ENCODE assay signal across 13 cellular contexts in genomic region chr11:9160166-9160565, GRCh38.
DNase-seq lines count a peak whose midpoint lies in the region; ATAC-seq and TF ChIP-seq lines count a peak whose summit lies in the region.
"Had no signal": no experiment of that assay in that cellular context is flagged by ENCODE, and none has a peak within 500 bp of the region (broad histone marks: within the 10 kb centered on the region; RNA-seq: fewer than 3 reads in every experiment).

No MANE protein-coding gene starts in this region.

- peaks cover 14% of the 10 kb centered on the region for H3K4me1 Mint-ChIP-seq in activated T-helper 17 cell treated with anti-CD3 and anti-CD28 coated beads, Interleukin-2, amount 50 U/mL, for 72 hours
- no peaks in the 10 kb centered on the region for H3K4me1 Mint-ChIP-seq in memory B cell
- no peaks in the 10 kb centered on the region for H3K4me1 Mint-ChIP-seq in mesothelial cell of epicardium

- no peak for TF ChIP-seq CTCF in mesothelial cell of epicardium (IDR thresholded peaks at IDR 0.05; ENCODE audit: unreplicated experiment)

- H3K9me3 Mint-ChIP-seq in activated T-helper 17 cell treated with anti-CD3 and anti-CD28 coated beads, Interleukin-2, amount 50 U/mL, for 72 hours: no peaks in the 10 kb centered on the region
- H3K9me3 Mint-ChIP-seq in memory B cell: no peaks in the 10 kb centered on the region
- no peaks in the 10 kb centered on the region for H3K9me3 Mint-ChIP-seq in mesothelial cell of epicardium

- H3K36me3 Mint-ChIP-seq in activated T-helper 17 cell treated with anti-CD3 and anti-CD28 coated beads, Interleukin-2, amount 50 U/mL, for 72 hours (ENCODE audit: low read depth): peaks cover 54% of the 10 kb centered on the region
- H3K36me3 Mint-ChIP-seq in memory B cell (peaks cover 16% of the 10 kb centered on the region), mesothelial cell of epicardium (peaks cover 25% of the 10 kb centered on the region)

- H3K4me3 Mint-ChIP-seq in activated T-helper 17 cell treated with anti-CD3 and anti-CD28 coated beads, Interleukin-2, amount 50 U/mL, for 72 hours: peak overlapping the region; percentile 38
- H3K4me3 Mint-ChIP-seq in memory B cell (no peak overlapping the region), mesothelial cell of epicardium (no peak overlapping the region)

- peak; percentile 73 for ATAC-seq in activated T-helper 17 cell treated with anti-CD3 and anti-CD28 coated beads, Interleukin-2, amount 50 U/mL, for 72 hours (replicated peaks)
- no peak for ATAC-seq in memory B cell (ENCODE audit: low read depth)
- ATAC-seq in HG03342 (IDR thresholded peaks at IDR 0.05; ENCODE audit: unreplicated experiment): no peak
- no peak for ATAC-seq in HG02798 (IDR thresholded peaks at IDR 0.05; ENCODE audit: poor library complexity, unreplicated experiment)
- ATAC-seq: esophagus mucosa, Panc1 had no signal

- H3K27me3 Mint-ChIP-seq in activated T-helper 17 cell treated with anti-CD3 and anti-CD28 coated beads, Interleukin-2, amount 50 U/mL, for 72 hours: no peaks in the 10 kb centered on the region
- no peaks in the 10 kb centered on the region for H3K27me3 Mint-ChIP-seq in memory B cell
- H3K27me3 Mint-ChIP-seq in mesothelial cell of epicardium (ENCODE audit: low read depth): no peaks in the 10 kb centered on the region

- H3K27ac Mint-ChIP-seq in activated T-helper 17 cell treated with anti-CD3 and anti-CD28 coated beads, Interleukin-2, amount 50 U/mL, for 72 hours: peak overlapping the region; percentile 84
- H3K27ac Mint-ChIP-seq in memory B cell: peak overlapping the region; percentile 67
- no peak overlapping the region for H3K27ac Mint-ChIP-seq in mesothelial cell of epicardium

- DNase-seq in AML-193 (lab: John Stamatoyannopoulos, UW) (peak; percentile 20 to 53), Kasumi-1 (lab: John Stamatoyannopoulos, UW) (peak; percentile 30 to 48), memory B cell (ENCODE audit: low spot score in 2 of 2) (no peak), NCI-H187 treated with DMSO at 0.1 percent for 48 hours (lab: John Stamatoyannopoulos, UW) (no peak), mesothelial cell of epicardium (ENCODE audit: low spot score in 2 of 2, unreplicated experiment in 2 of 2) (no peak)
- DNase-seq: C1 segment of cervical spinal cord, pancreas, T1000 had no signal

Comparison
In these comparisons a context has a peak if more than half of its experiments do, and no peak if none do; other contexts are left out.
1. DNase-seq: peak in AML-193 (2 of 2) and Kasumi-1 (2 of 2); none in memory B cell (0 of 2), NCI-H187 treated with DMSO at 0.1 percent for 48 hours (single experiment) and mesothelial cell of epicardium (0 of 2).